14 cellular contexts compared by ENCODE assay signal in genomic region chr7:55507743-55508142, GRCh38.
"Had no signal": no experiment of that assay in that cellular context is flagged by ENCODE, and none has a peak within 500 bp of the region (broad histone marks: within the 10 kb centered on the region; RNA-seq: fewer than 3 reads in every experiment).

No MANE protein-coding gene starts in this region.

- DNase-seq: activated CD8-positive, alpha-beta memory T cell treated with anti-CD3 and anti-CD28 coated beads, Interleukin-2, amount 50 U/mL, for 4 hours; activated CD8-positive, alpha-beta T cell treated with anti-CD3 and anti-CD28 coated beads for 36 hours; activated effector memory CD4-positive, alpha-beta T cell treated with Interleukin-2 at 50 U/mL for 16 hours; central memory CD4-positive, alpha-beta T cell; effector memory CD8-positive, alpha-beta T cell; left lung; ovary; stimulated activated CD4-positive, alpha-beta T cell treated with anti-CD3 and anti-CD28 coated beads, Interleukin-2, amount 100 ng/mL, for 48 hours; stomach; T-helper 2 cell had no signal

- H3K27ac ChIP-seq: coronary artery, gastroesophageal sphincter, left lung, ovary, stomach, thoracic aorta had no signal

- H3K36me3 ChIP-seq: ovary, thoracic aorta had no signal

- H3K9me3 ChIP-seq: gastroesophageal sphincter, left lung, ovary, stomach, thoracic aorta had no signal

- H3K27me3 ChIP-seq: gastroesophageal sphincter, left lung, ovary, stomach had no signal

- H3K4me3 ChIP-seq: coronary artery, gastroesophageal sphincter, left lung, ovary, stomach, thoracic aorta had no signal

- H3K4me3 Mint-ChIP-seq: activated CD8-positive, alpha-beta T cell treated with anti-CD3 and anti-CD28 coated beads for 36 hours; effector memory CD8-positive, alpha-beta T cell; neural crest cell had no signal

- ATAC-seq: effector memory CD8-positive, alpha-beta T cell; gastroesophageal sphincter; left lung had no signal

- H3K9me3 Mint-ChIP-seq: activated CD8-positive, alpha-beta T cell treated with anti-CD3 and anti-CD28 coated beads for 36 hours; effector memory CD8-positive, alpha-beta T cell; neural crest cell had no signal

- H3K27me3 Mint-ChIP-seq: activated CD8-positive, alpha-beta T cell treated with anti-CD3 and anti-CD28 coated beads for 36 hours; effector memory CD8-positive, alpha-beta T cell had no signal
